21 cellular contexts compared by ENCODE assay signal in the genomic region with DNA sequence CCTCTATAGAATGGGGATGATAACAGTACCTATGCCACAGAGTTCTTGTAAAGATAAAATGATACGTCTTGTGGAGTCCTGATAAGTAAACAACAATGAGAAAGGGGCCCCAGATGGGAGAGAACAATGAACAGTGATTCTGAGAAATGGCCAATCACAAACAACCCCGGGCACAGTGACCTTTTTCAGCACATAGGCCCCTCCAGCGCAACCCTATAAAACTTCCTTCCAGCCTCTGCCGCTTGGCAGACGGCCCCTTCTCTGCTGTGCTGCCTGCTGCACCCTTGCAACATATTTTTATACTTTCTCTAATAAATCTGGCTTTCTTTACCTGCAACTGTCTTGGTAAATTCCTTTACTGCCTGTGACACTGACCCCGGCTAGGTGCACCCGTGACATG. TPM values are rescaled to one million over a fixed set of nuclear protein-coding genes. Genes with fewer than 3 reads are reported as not detected.
DNase-seq lines count a peak whose midpoint lies in the region; ATAC-seq, FAIRE-seq and TF ChIP-seq lines count a peak whose summit lies in the region.
"Had no signal": no experiment of that assay in that cellular context is flagged by ENCODE, and none has a peak within 500 bp of the region (broad histone marks: within the 10 kb centered on the region; RNA-seq: fewer than 3 reads in every experiment).

No MANE protein-coding gene starts in this region.

- H3K4me1 ChIP-seq in HAP-1 = peaks cover 43% of the 10 kb centered on the region
- H3K4me1 ChIP-seq in K562 (replicated peaks in 1 of 2; ENCODE audit: control insufficient read depth in 2 of 2, insufficient read depth in 2 of 2, low read length in 2 of 2) = no peaks in the 10 kb centered on the region
- H3K4me1 ChIP-seq: Caco-2 had no signal

- H2AFZ ChIP-seq in K562 (ENCODE audit: low read depth, low read length) = no peak overlapping the region
- H2AFZ ChIP-seq: GM23248 had no signal

- TF ChIP-seq POLR2A in K562 (conservative IDR thresholded peaks at IDR 0.05) = no peak

- peaks cover 1% of the 10 kb centered on the region for H3K4me1 Mint-ChIP-seq in activated CD4-positive, alpha-beta T cell treated with anti-CD3 and anti-CD28 coated beads, Interleukin-2, amount 10 ng/mL, durations not matched to agents 24 days and 14 days

- no peak overlapping the region for H3K4me2 ChIP-seq in K562 (ENCODE audit: insufficient read depth, low read length)

- H3K9me1 ChIP-seq in K562 (ENCODE audit: control insufficient read depth, insufficient read depth, low read length) = no peaks in the 10 kb centered on the region

- intact Hi-C loops in K562 (cut with micrococcal nuclease) = no loop called here
- intact Hi-C loops in activated CD4-positive, alpha-beta T cell treated with anti-CD3 and anti-CD28 coated beads, Interleukin-2, amount 10 ng/mL, durations not matched to agents 24 days and 14 days (cut with micrococcal nuclease) = no loop called here

- in situ Hi-C loops in HAP-1 (cut with MboI; ENCODE audit: low sequenced_read_pairs) (loop anchor here (25.0 kb wide), 2 partner anchors 281 to 694 kb away; a partner anchor contains a TSS), K562 (cut with MboI) (no loop called here)

- H3K79me2 ChIP-seq in K562 (ENCODE audit: control insufficient read depth, insufficient read depth, low read length) = no peaks in the 10 kb centered on the region; the same call in 2 of the 3 replicates

- no peak for TF ChIP-seq CTCF in K562 (IDR thresholded peaks at IDR 0.05 in 2 of 3, conservative IDR thresholded peaks at IDR 0.05 in 1 of 3; ENCODE audit: insufficient read depth in 2 of 3, low read depth in 1 of 3, low read length in 3 of 3)

- H3K27ac Mint-ChIP-seq in activated CD4-positive, alpha-beta T cell treated with anti-CD3 and anti-CD28 coated beads, Interleukin-2, amount 10 ng/mL, durations not matched to agents 24 days and 14 days = no peak overlapping the region
- H3K27ac Mint-ChIP-seq: CD4-positive, alpha-beta T cell had no signal

- no peaks in the 10 kb centered on the region for H3K9me3 Mint-ChIP-seq in activated CD4-positive, alpha-beta T cell treated with anti-CD3 and anti-CD28 coated beads, Interleukin-2, amount 10 ng/mL, durations not matched to agents 24 days and 14 days
- H3K9me3 Mint-ChIP-seq: CD4-positive, alpha-beta T cell had no signal

- H3K4me3 ChIP-seq in HAP-1 = no peak overlapping the region
- H3K4me3 ChIP-seq in K562 = no peak overlapping the region
- H3K4me3 ChIP-seq: GM23248, Peyer's patch had no signal

- CTCF ChIA-PET in K562 (lab: Yijun Ruan, JAX; ENCODE audit: low intra/inter-chr PET ratio) = interaction anchor here (0.6 kb wide), 1 partner anchor 1726 kb away, joined by 3 read pairs; no protein-coding TSS in a partner anchor

- H3K4me3 Mint-ChIP-seq in activated CD4-positive, alpha-beta T cell treated with anti-CD3 and anti-CD28 coated beads, Interleukin-2, amount 10 ng/mL, durations not matched to agents 24 days and 14 days = no peak overlapping the region
- H3K4me3 Mint-ChIP-seq: CD4-positive, alpha-beta T cell had no signal

- TF ChIP-seq EP300 in K562 (IDR thresholded peaks at IDR 0.05; ENCODE audit: low read length) = no peak

- peaks cover 6% of the 10 kb centered on the region for H3K27me3 Mint-ChIP-seq in activated CD4-positive, alpha-beta T cell treated with anti-CD3 and anti-CD28 coated beads, Interleukin-2, amount 10 ng/mL, durations not matched to agents 24 days and 14 days
- H3K27me3 Mint-ChIP-seq: CD4-positive, alpha-beta T cell had no signal

- H3K36me3 ChIP-seq in HAP-1 (replicated peaks) (no peaks in the 10 kb centered on the region), K562 (ENCODE audit: control insufficient read depth, insufficient read depth, low read length) (no peaks in the 10 kb centered on the region)
- H3K36me3 ChIP-seq: Peyer's patch had no signal

- no TSS peak for BruUV-seq in K562 (replicated peaks; lab: Mats Ljungman, UMichigan)

- no peak for ATAC-seq in K562

- H4K20me1 ChIP-seq in K562 (replicated peaks; ENCODE audit: control insufficient read depth, insufficient read depth, low read length) = peaks cover 3% of the 10 kb centered on the region; the same call in 1 of the 2 replicates

- H3K9me3 ChIP-seq in HAP-1 (peaks cover 3% of the 10 kb centered on the region; the same call in 1 of the 2 replicates), K562 (replicated peaks; ENCODE audit: control insufficient read depth, insufficient read depth, low read depth, low read length) (no peaks in the 10 kb centered on the region)
- H3K9me3 ChIP-seq: Caco-2, Peyer's patch had no signal

- POLR2A ChIA-PET in K562 (lab: Yijun Ruan, JAX) = no interaction called here

- H3K27me3 ChIP-seq in HAP-1 (ENCODE audit: low read depth) (no peaks in the 10 kb centered on the region), K562 (ENCODE audit: control insufficient read depth in 2 of 2, insufficient read depth in 2 of 2, low read length in 2 of 2) (no peaks in the 10 kb centered on the region; a peak in 1 of 5 replicates)
- H3K27me3 ChIP-seq: Peyer's patch had no signal

- FAIRE-seq in K562 (lab: Jason Lieb, UNC) = no peak
- FAIRE-seq: A204.1, G401.6 had no signal

- DNase-seq in HAP-1 (ENCODE audit: low spot score in 2 of 2) (peak; percentile 56), K562 (ENCODE audit: extremely low read depth in 1 of 4, low spot score in 3 of 4) (no peak), islet precursor cell (peak; percentile 22), putamen (ENCODE audit: low spot score) (peak; percentile 86), activated gamma-delta T cell treated with Interleukin-2 at 50 U/mL for 16 hours (no peak), HT-29 (ENCODE audit: low spot score) (no peak)
- DNase-seq in activated CD4-positive, alpha-beta T cell treated with anti-CD3 and anti-CD28 coated beads, Interleukin-2, amount 10 ng/mL, durations not matched to agents 24 days and 14 days = no peak
- DNase-seq: Caco-2; CD4-positive, alpha-beta T cell; GM23248; HCEC 1CT; MM.1S; NCI-H1092 treated with DMSO at 0.1 percent for 48 hours; NCI-H146; NCI-H2029 treated with DMSO at 0.1 percent for 48 hours; NCI-H2171; NCI-H446; NCI-H526 treated with DMSO at 0.1 percent for 48 hours; Peyer's patch had no signal

- 44% methylated on average over 7 of the region's 7 CpGs for WGBS in K562 (ENCODE audit: insufficient coverage, low coverage, missing lambda C conversion rate)

- H3K27ac ChIP-seq in K562 (ENCODE audit: extremely low read depth, low read depth, low read length) = no peak overlapping the region
- H3K27ac ChIP-seq: GM23248, Peyer's patch had no signal

- no peak overlapping the region for H3K9ac ChIP-seq in K562 (ENCODE audit: insufficient read depth in 1 of 2, low read depth in 2 of 2, low read length in 2 of 2)
- H3K9ac ChIP-seq: GM23248 had no signal

- no peak for TF ChIP-seq RAD21 in K562 (CRISPR knock-in tag; conservative IDR thresholded peaks at IDR 0.05 in 1 of 2, IDR thresholded peaks at IDR 0.05 in 1 of 2)

- no peaks in the 10 kb centered on the region for H3K36me3 Mint-ChIP-seq in activated CD4-positive, alpha-beta T cell treated with anti-CD3 and anti-CD28 coated beads, Interleukin-2, amount 10 ng/mL, durations not matched to agents 24 days and 14 days (ENCODE audit: low read depth)

TF ChIP-seq in K562, 482 proteins besides CTCF, POLR2A, EP300 and RAD21 (continues in another document):
- no peak for TF ChIP-seq POLR2G (IDR thresholded peaks at IDR 0.05; ENCODE audit: low read depth, low read length)
- TF ChIP-seq, protein P1, sequence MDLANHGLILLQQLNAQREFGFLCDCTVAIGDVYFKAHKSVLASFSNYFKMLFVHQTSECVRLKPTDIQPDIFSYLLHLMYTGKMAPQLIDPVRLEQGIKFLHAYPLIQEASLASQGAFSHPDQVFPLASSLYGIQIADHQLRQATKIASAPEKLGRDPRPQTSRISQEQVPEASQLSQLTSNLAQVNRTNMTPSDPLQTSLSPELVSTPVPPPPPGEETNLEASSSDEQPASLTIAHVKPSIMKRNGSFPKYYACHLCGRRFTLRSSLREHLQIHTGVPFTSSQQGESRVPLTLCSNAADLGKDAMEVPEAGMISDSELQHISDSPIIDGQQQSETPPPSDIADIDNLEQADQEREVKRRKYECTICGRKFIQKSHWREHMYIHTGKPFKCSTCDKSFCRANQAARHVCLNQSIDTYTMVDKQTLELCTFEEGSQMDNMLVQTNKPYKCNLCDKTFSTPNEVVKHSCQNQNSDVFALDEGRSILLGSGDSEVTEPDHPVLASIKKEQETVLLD (IDR thresholded peaks at IDR 0.05) = no peak
- TF ChIP-seq TAF9B (IDR thresholded peaks at IDR 0.05; ENCODE audit: partially characterized antibody) = no peak
- no peak for TF ChIP-seq TCF7 (IDR thresholded peaks at IDR 0.05; ENCODE audit: borderline replicate concordance)
- no peak for TF ChIP-seq NRF1 (conservative IDR thresholded peaks at IDR 0.05 in 1 of 2, IDR thresholded peaks at IDR 0.05 in 1 of 2)

RNA-seq across cellular contexts. Expression of a gene that starts 8.9 kb away (rescaled TPM):
- total RNA-seq in K562 (2011; cell fraction: chromatin; rRNA removed; ENCODE audit: low replicate concordance) = 6.1 and 7.8 TPM in 2 replicates
- 3.8 and 4.2 TPM in 2 replicates for total RNA-seq in K562 (2011; cell fraction: nucleolus; rRNA removed)
- 6.6 and 7.6 TPM in 2 replicates for total RNA-seq in K562 (2011; cell fraction: nucleoplasm; rRNA removed)
- 11.9 TPM in 2 replicates for total RNA-seq in K562 (2014; rRNA removed)
- total RNA-seq in K562 (2014; rRNA removed; fragmentation: Illumina TruSeq; extraction: Trizol) = 16.5 and 16.9 TPM in 2 replicates
- 12.3 and 14.7 TPM in 2 replicates for total RNA-seq in K562 (2015; rRNA removed; fragmentation: Illumina TruSeq; extraction: Trizol)
- total RNA-seq in K562 (2021) = 14.0 and 15.5 TPM in 2 replicates
- polyA plus RNA-seq in K562 (2011; rRNA removed) = 5.3 and 9.9 TPM in 2 replicates
- polyA plus RNA-seq in K562 (2011; cell fraction: cytosol; rRNA removed) = 2.7 and 3.8 TPM in 2 replicates
- polyA plus RNA-seq in K562 (2011; cell fraction: nucleus; rRNA removed) = 2.2 and 2.9 TPM in 2 replicates
- polyA plus RNA-seq in K562 (2012) = 14.3 and 25.6 TPM in 2 replicates
- polyA plus RNA-seq in K562 (2014; fragmentation: Illumina TruSeq; extraction: Trizol) = 13.4 and 14.9 TPM in 2 replicates
- polyA plus RNA-seq in K562 (2014; fragmentation: Nextera tagmentation; extraction: Ambion mirVana) = 1 to 10 TPM; 4.4 to 6.1 TPM
- polyA plus RNA-seq in K562 (2014; rRNA removed) = 12.3 and 15.0 TPM in 2 replicates
- polyA minus RNA-seq in K562 (2011; rRNA and poly(A)+ RNA removed) = 8.1 and 11.2 TPM in 2 replicates
- 3.4 and 5.2 TPM in 2 replicates for polyA minus RNA-seq in K562 (2011; cell fraction: cytosol; rRNA and poly(A)+ RNA removed)
- 2.7 and 3.3 TPM in 2 replicates for polyA minus RNA-seq in K562 (2011; cell fraction: nucleus; rRNA and poly(A)+ RNA removed)
- 15.7 and 17.6 TPM in 2 replicates for total RNA-seq in activated CD4-positive, alpha-beta T cell treated with anti-CD3 and anti-CD28 coated beads, Interleukin-2, amount 10 ng/mL, durations not matched to agents 24 days and 14 days
- 6.9 and 8.3 TPM in 2 replicates for total RNA-seq in HT-29 (2014; rRNA removed; shearing (Covaris generic))

Comparison
In these comparisons a context has a peak if more than half of its experiments do, and no peak if none do; other contexts are left out.
1. DNase-seq: peak in HAP-1 (2 of 2), islet precursor cell (single experiment) and putamen (single experiment); none in K562 (0 of 4), activated CD4-positive, alpha-beta T cell treated with anti-CD3 and anti-CD28 coated beads, Interleukin-2, amount 10 ng/mL, durations not matched to agents 24 days and 14 days (single experiment), activated gamma-delta T cell treated with Interleukin-2 at 50 U/mL for 16 hours (single experiment) and HT-29 (single experiment).